29 cellular contexts compared by ENCODE assay signal in the genomic region with DNA sequence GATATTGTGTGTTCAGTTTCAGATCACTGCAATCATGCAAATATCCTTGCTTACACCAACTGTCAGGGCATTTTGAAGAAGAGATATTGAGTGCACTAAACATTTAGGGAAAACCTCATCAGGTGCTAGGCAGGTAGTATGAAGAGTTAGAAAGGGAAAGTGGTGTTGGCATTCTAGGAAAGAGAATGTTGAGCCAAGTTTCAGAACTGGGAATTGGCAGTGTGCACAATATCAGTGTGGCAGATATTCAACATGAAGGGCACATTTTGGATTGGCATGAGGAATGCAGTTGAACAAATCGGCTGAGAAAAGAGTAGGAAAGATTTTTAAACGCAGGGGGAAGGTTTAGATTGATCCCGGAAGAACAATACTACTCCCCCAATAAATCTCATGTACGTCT.
"Had no signal": no experiment of that assay in that cellular context is flagged by ENCODE, and none has a peak within 500 bp of the region (broad histone marks: within the 10 kb centered on the region; RNA-seq: fewer than 3 reads in every experiment).

No MANE protein-coding gene starts in this region.

- H3K9me3 ChIP-seq: neutrophil, testis, thyroid gland, transverse colon, vagina had no signal

- H3K27me3 ChIP-seq: heart left ventricle, neural progenitor cell, neutrophil, right atrium auricular region, sigmoid colon, stomach, testis, thyroid gland, transverse colon, upper lobe of left lung, vagina had no signal

- H3K4me3 ChIP-seq: heart left ventricle, left ventricle myocardium inferior, lower lobe of right lung, neural progenitor cell, right atrium auricular region, sigmoid colon, smooth muscle cell, stomach, testis, thyroid gland, transverse colon, upper lobe of left lung, vagina had no signal

- FAIRE-seq: islet of Langerhans, kidney had no signal

- H3K9ac ChIP-seq: neural progenitor cell had no signal

- H3K36me3 ChIP-seq: heart left ventricle, left ventricle myocardium inferior, lower lobe of right lung, neural progenitor cell, neutrophil, right atrium auricular region, sigmoid colon, stomach, thyroid gland, transverse colon, upper lobe of left lung, vagina had no signal

- H3K4me1 ChIP-seq: lower lobe of right lung, right atrium auricular region, stomach, testis, thyroid gland, transverse colon, upper lobe of left lung, vagina had no signal

- ATAC-seq: left colon; lower lobe of right lung; natural killer cell; stimulated activated naive B cell treated with anti-CD40 and anti-IgM and Interleukin-4, amounts not matched to agents 10 μg/mL and 1 μg/mL and 100 μg/mL, for 72 hours; stimulated activated naive CD8-positive, alpha-beta T cell treated with anti-CD3 and anti-CD28 coated beads, Interleukin-15, Interleukin-2, amounts not matched to agents 100 U/mL and 50 U/mL, for 24 hours had no signal

- H3K4me2 ChIP-seq: neural progenitor cell, smooth muscle cell had no signal

- H2AFZ ChIP-seq: neural progenitor cell had no signal

- H3K27ac ChIP-seq: heart left ventricle, left ventricle myocardium inferior, lower lobe of right lung, neural progenitor cell, neutrophil, right atrium auricular region, sigmoid colon, stomach, testis, thyroid gland, transverse colon, upper lobe of left lung, vagina had no signal

- DNase-seq: heart left ventricle; hypothalamus; immature natural killer cell; kidney; left colon; left ventricle myocardium inferior; lower lobe of right lung; mammary epithelial cell; mesendoderm; naive B cell; natural killer cell; nephron progenitor cell; occipital lobe; sigmoid colon; stimulated activated CD4-positive, alpha-beta T cell treated with anti-CD3 and anti-CD28 coated beads, Interleukin-1b, Interleukin-23, amount 100 ng/mL, for 48 hours; stimulated activated CD4-positive, alpha-beta T cell treated with anti-CD3 and anti-CD28 coated beads, Interleukin-2, amount 100 ng/mL, for 48 hours; stimulated activated naive B cell treated with anti-CD40 and anti-IgM and Interleukin-4, amounts not matched to agents 10 μg/mL and 1 μg/mL and 100 μg/mL, for 72 hours; stimulated activated naive CD8-positive, alpha-beta T cell treated with anti-CD3 and anti-CD28 coated beads, Interleukin-15, Interleukin-2, amounts not matched to agents 100 U/mL and 50 U/mL, for 24 hours; stomach; testis; thyroid gland; transverse colon; upper lobe of left lung had no signal
